Comparison of ENCODE assay signal across 8 cellular contexts in genomic region chr2:85561280-85562212, GRCh38. TPM values are rescaled to one million over a fixed set of nuclear protein-coding genes. Genes with fewer than 3 reads are reported as not detected.
DNase-seq lines count a peak whose midpoint lies in the region; ATAC-seq, FAIRE-seq and TF ChIP-seq lines count a peak whose summit lies in the region.

TSS of gene GGCX (minus strand) at chr2:85561493. CDS start at chr2:85561428, 65 bp downstream.

- peaks cover 18% of the 10 kb centered on the region for H3K4me1 Mint-ChIP-seq in central memory CD8-positive, alpha-beta T cell

- peak within 1 kb of the TSS; percentile 91 for H3K4me3 ChIP-seq in AG10803 (ENCODE audit: low read length)
- H3K4me3 ChIP-seq in kidney (ENCODE audit: low read length in 2 of 2): peak within 1 kb of the TSS; percentile 79 to 87

- H3K27ac ChIP-seq in kidney (ENCODE audit: low read depth in 2 of 2, low read length in 2 of 2): peak within 1 kb of the TSS; percentile 83 to 86

- no peak for FAIRE-seq in kidney (lab: Jason Lieb, UNC)

- DNase-seq in AG10803 (ENCODE audit: low read depth): peak; percentile 91
- peak; percentile 90 for DNase-seq in NCI-H460 (ENCODE audit: extremely low read depth, low read depth)
- peak; percentile 71 to 83 for DNase-seq in central memory CD8-positive, alpha-beta T cell (ENCODE audit: low spot score in 2 of 2)
- peak; percentile 98 for DNase-seq in kidney
- DNase-seq in stimulated activated CD4-positive, alpha-beta T cell treated with anti-CD3 and anti-CD28 coated beads, Interleukin-15, amount 100 ng/mL, for 1 hour (ENCODE audit: low read depth in 1 of 2, low spot score in 1 of 2): peak; percentile 85 to 93

- H3K27ac Mint-ChIP-seq in central memory CD8-positive, alpha-beta T cell (ENCODE audit: low read depth): peak within 1 kb of the TSS; percentile 96

- no peaks in the 10 kb centered on the region for H3K9me3 ChIP-seq in kidney (ENCODE audit: control insufficient read depth in 1 of 2, low read length in 2 of 2)

- TF ChIP-seq CTCF in AG10803 (conservative IDR thresholded peaks at IDR 0.05; ENCODE audit: low read length) (0 out of 2 replicates have a peak, but pooled peaks have one; percentile 8), kidney (IDR thresholded peaks at IDR 0.05; ENCODE audit: borderline replicate concordance, extremely low read depth, insufficient read depth) (peak; percentile 30)

- ATAC-seq in GM19043 (IDR thresholded peaks at IDR 0.05; ENCODE audit: low read depth, unreplicated experiment): peak; percentile 86
- ATAC-seq in HG03354 (IDR thresholded peaks at IDR 0.05; ENCODE audit: poor library complexity, severe bottlenecking, unreplicated experiment): peak; percentile 91
- peak; percentile 95 to 96 for ATAC-seq in activated CD4-positive, CD25-positive, alpha-beta regulatory T cell treated with anti-CD3 and anti-CD28 coated beads, Interleukin-2, amount 50 U/mL, for 24 hours
- ATAC-seq in central memory CD8-positive, alpha-beta T cell (replicated peaks; ENCODE audit: extremely low read depth, poor library complexity, severe bottlenecking): peak; percentile 93

- H3K9me3 Mint-ChIP-seq in central memory CD8-positive, alpha-beta T cell: no peaks in the 10 kb centered on the region

- peaks cover 9% of the 10 kb centered on the region for H3K36me3 Mint-ChIP-seq in central memory CD8-positive, alpha-beta T cell (ENCODE audit: insufficient read depth)

- H3K9ac ChIP-seq in kidney (ENCODE audit: low read length in 2 of 2): peak within 1 kb of the TSS; percentile 43 to 83

- no peaks in the 10 kb centered on the region for H3K27me3 Mint-ChIP-seq in central memory CD8-positive, alpha-beta T cell

- intact Hi-C loops in kidney (cut with DNase I): no loop called here

- H3K36me3 ChIP-seq in kidney (ENCODE audit: control insufficient read depth in 1 of 2, insufficient read depth in 2 of 2, low read length in 2 of 2): peaks cover 2 to 12% of the 10 kb centered on the region in 2 donors

- peak within 1 kb of the TSS; percentile 93 for H3K4me3 Mint-ChIP-seq in central memory CD8-positive, alpha-beta T cell

- H3K4me1 ChIP-seq in kidney (ENCODE audit: control insufficient read depth in 1 of 2, insufficient read depth in 1 of 2, low read depth in 1 of 2, low read length in 2 of 2): peaks cover 3 to 9% of the 10 kb centered on the region in 2 donors

RNA-seq across cellular contexts. Expression of gene GGCX, which starts in this region (rescaled TPM):
- total RNA-seq in NCI-H460 (2014; rRNA removed; shearing (Covaris generic)): 35.0 and 35.3 TPM in 2 replicates
- polyA plus RNA-seq in NCI-H460 (2014; cell fraction: nucleus; rRNA removed): 42.3 and 54.9 TPM in 2 replicates
- total RNA-seq in kidney: 50.7 TPM
- polyA plus RNA-seq in kidney (ENCODE audit: insufficient read depth, low read depth, low replicate concordance): 27.8 TPM

Comparison
In these comparisons a context has a peak if more than half of its experiments do, and no peak if none do; other contexts are left out.
1. Peak in every context shown above with its lines: DNase-seq, ATAC-seq, H3K4me3 ChIP-seq and H3K27ac ChIP-seq.